12 cellular contexts compared by ENCODE assay signal in the genomic region with DNA sequence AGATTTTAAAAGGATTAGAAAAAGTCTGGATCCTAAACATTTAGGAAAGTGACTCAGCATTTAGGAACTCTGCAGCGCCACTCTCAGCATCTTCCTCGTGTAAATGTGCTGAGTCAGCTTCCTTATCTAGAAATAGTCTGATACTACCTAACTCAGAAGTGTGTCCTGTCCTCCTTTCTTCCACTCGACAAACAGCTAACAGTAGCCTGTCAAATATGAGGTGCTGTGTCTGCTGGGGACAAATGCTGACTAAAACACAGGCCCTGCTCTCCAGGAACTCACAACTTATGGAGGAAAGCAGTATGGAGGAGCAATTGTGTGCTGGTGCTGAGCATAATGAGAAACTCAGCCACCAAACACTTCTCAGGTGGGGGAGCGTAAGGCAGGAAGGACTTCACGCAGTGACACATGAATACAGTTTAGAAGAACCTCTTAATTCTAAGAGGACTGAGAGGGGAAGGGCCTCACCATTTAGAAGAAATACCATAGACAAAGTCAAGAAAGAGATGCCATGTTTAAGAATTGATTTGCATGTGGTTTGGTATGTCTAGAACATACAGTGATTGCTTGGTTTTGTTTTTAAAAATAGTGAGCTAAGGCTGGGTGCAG.
DNase-seq lines count a peak whose midpoint lies in the region; ATAC-seq and TF ChIP-seq lines count a peak whose summit lies in the region.
"Had no signal": no experiment of that assay in that cellular context is flagged by ENCODE, and none has a peak within 500 bp of the region (broad histone marks: within the 10 kb centered on the region; RNA-seq: fewer than 3 reads in every experiment).

No MANE protein-coding gene starts in this region.

- WGBS in gastroesophageal sphincter (ENCODE audit: low coverage in 1 of 2), 2 donors: 58 to 68% methylated on average over 4 of the region's 5 CpGs

- DNase-seq in EL (peak; percentile 76), GM23338 (ENCODE audit: low spot score) (peak; percentile 41), PC-3 (peak; percentile 63), fibroblast of the aortic adventitia (ENCODE audit: low read depth) (peak; percentile 85), NCI-H510A (lab: John Stamatoyannopoulos, UW) (no peak)
- no peak for DNase-seq in stimulated activated CD8-positive, alpha-beta memory T cell treated with anti-CD3 and anti-CD28 coated beads, Interleukin-4, amount 100 ng/mL, for 48 hours
- DNase-seq: CD8-positive, alpha-beta T cell; cerebellar nuclear complex; naive thymus-derived CD4-positive, alpha-beta T cell; testis had no signal

- H3K4me1 ChIP-seq in GM23338 (ENCODE audit: insufficient read depth) (no peaks in the 10 kb centered on the region), PC-3 (ENCODE audit: insufficient read depth, low read length) (peaks cover 7% of the 10 kb centered on the region), gastroesophageal sphincter (peaks cover 0 to 5% (median 0%) of the 10 kb centered on the region in 3 donors)
- H3K4me1 ChIP-seq: testis had no signal

- no peak overlapping the region for H3K4me3 Mint-ChIP-seq in GM23338
- H3K4me3 Mint-ChIP-seq: CD8-positive, alpha-beta T cell; naive thymus-derived CD4-positive, alpha-beta T cell had no signal

- no peak overlapping the region for H2AFZ ChIP-seq in GM23338
- no peak overlapping the region for H2AFZ ChIP-seq in PC-3 (ENCODE audit: low read length)

- POLR2A ChIA-PET in PC-3 (lab: Charles Lee; ENCODE audit: unreplicated experiment): no interaction called here

- CTCF ChIA-PET in PC-3 (lab: Charles Lee): no interaction called here

- no peak overlapping the region for H3K4me3 ChIP-seq in GM23338
- H3K4me3 ChIP-seq in PC-3 (ENCODE audit: low read length): no peak overlapping the region
- H3K4me3 ChIP-seq in fibroblast of the aortic adventitia (ENCODE audit: low read depth, low read length): no peak overlapping the region
- no peak overlapping the region for H3K4me3 ChIP-seq in gastroesophageal sphincter
- H3K4me3 ChIP-seq: testis had no signal

- peaks cover 11% of the 10 kb centered on the region for H3K4me1 Mint-ChIP-seq in GM23338
- H3K4me1 Mint-ChIP-seq: naive thymus-derived CD4-positive, alpha-beta T cell had no signal

- H3K27ac ChIP-seq in GM23338 (ENCODE audit: low read depth) (peak overlapping the region; percentile 0; the same call in 1 of the 2 replicates), PC-3 (ENCODE audit: low read length) (no peak overlapping the region), gastroesophageal sphincter (no peak overlapping the region)
- H3K27ac ChIP-seq: testis had no signal

- TF ChIP-seq EP300 in gastroesophageal sphincter (IDR thresholded peaks at IDR 0.05): no peak

- H3K9ac ChIP-seq in PC-3 (ENCODE audit: low read length): no peak overlapping the region

- H3K9me3 Mint-ChIP-seq in GM23338: no peaks in the 10 kb centered on the region
- H3K9me3 Mint-ChIP-seq: CD8-positive, alpha-beta T cell had no signal

- no peaks in the 10 kb centered on the region; the same call in 1 of the 2 replicates for H3K79me2 ChIP-seq in GM23338 (replicated peaks; ENCODE audit: insufficient read depth)
- H3K79me2 ChIP-seq in PC-3 (ENCODE audit: low read length): no peaks in the 10 kb centered on the region

- H4K20me1 ChIP-seq in GM23338 (replicated peaks; ENCODE audit: insufficient read depth): peaks cover 4% of the 10 kb centered on the region; the same call in 1 of the 2 replicates
- no peaks in the 10 kb centered on the region for H4K20me1 ChIP-seq in PC-3 (ENCODE audit: low read length)

- intact Hi-C loops in PC-3 (cut with micrococcal nuclease): no loop called here

- BruUV-seq in PC-3 (replicated peaks; lab: Mats Ljungman, UMichigan): no TSS peak

- peaks cover 74% of the 10 kb centered on the region for H3K36me3 Mint-ChIP-seq in GM23338 (ENCODE audit: low read depth)
- H3K36me3 Mint-ChIP-seq: CD8-positive, alpha-beta T cell; naive thymus-derived CD4-positive, alpha-beta T cell had no signal

- TF ChIP-seq POLR2A in gastroesophageal sphincter (IDR thresholded peaks at IDR 0.05): no peak

- H3K36me3 ChIP-seq in GM23338 (ENCODE audit: insufficient read depth) (peaks cover 36% of the 10 kb centered on the region; the same call in 1 of the 2 replicates), PC-3 (ENCODE audit: low read depth, low read length) (peaks cover 8% of the 10 kb centered on the region; the same call in 1 of the 2 replicates), gastroesophageal sphincter (peaks cover 0 to 49% of the 10 kb centered on the region in 2 donors)

- H3K27me3 Mint-ChIP-seq in GM23338 (ENCODE audit: insufficient read depth, low read depth, poor library complexity): peaks cover 6% of the 10 kb centered on the region

- peak overlapping the region; percentile 92 for H3K27ac Mint-ChIP-seq in GM23338
- H3K27ac Mint-ChIP-seq: CD8-positive, alpha-beta T cell; naive thymus-derived CD4-positive, alpha-beta T cell had no signal

- H3K9me3 ChIP-seq in PC-3 (ENCODE audit: low read length) (no peaks in the 10 kb centered on the region), gastroesophageal sphincter (no peaks in the 10 kb centered on the region)
- H3K9me3 ChIP-seq: testis had no signal

- no peaks in the 10 kb centered on the region for H3F3A ChIP-seq in GM23338 (replicated peaks; ENCODE audit: low read depth)
- no peaks in the 10 kb centered on the region for H3F3A ChIP-seq in PC-3 (ENCODE audit: low read length, unreplicated experiment)

- H3K27me3 ChIP-seq in GM23338 (ENCODE audit: insufficient read depth) (no peaks in the 10 kb centered on the region), PC-3 (ENCODE audit: low read length) (no peaks in the 10 kb centered on the region), gastroesophageal sphincter (no peaks in the 10 kb centered on the region)
- H3K27me3 ChIP-seq: testis had no signal

- H3K4me2 ChIP-seq in GM23338 (no peak overlapping the region), PC-3 (ENCODE audit: low read length) (no peak overlapping the region)

- no peak for TF ChIP-seq CTCF in GM23338 (conservative IDR thresholded peaks at IDR 0.05; ENCODE audit: low read depth in 2 of 2)
- no peak for TF ChIP-seq CTCF in PC-3 (conservative IDR thresholded peaks at IDR 0.05; ENCODE audit: low read depth, low read length)
- no peak for TF ChIP-seq CTCF in fibroblast of the aortic adventitia (IDR thresholded peaks at IDR 0.05; ENCODE audit: insufficient read depth, low read length)
- no peak for TF ChIP-seq CTCF in gastroesophageal sphincter (IDR thresholded peaks at IDR 0.05)

- H3K9me2 ChIP-seq in GM23338 (ENCODE audit: insufficient read depth) (no peaks in the 10 kb centered on the region), PC-3 (replicated peaks; ENCODE audit: low read length) (no peaks in the 10 kb centered on the region)

- ATAC-seq in GM23338 (no peak), PC-3 (peak; percentile 42; the same call in 1 of the 2 replicates), GM18909 (IDR thresholded peaks at IDR 0.05; ENCODE audit: poor library complexity, unreplicated experiment) (no peak), gastroesophageal sphincter (no peak)
- ATAC-seq: CD8-positive, alpha-beta T cell; naive thymus-derived CD4-positive, alpha-beta T cell had no signal

TF ChIP-seq in GM23338, 12 proteins besides CTCF, POLR2A, EP300 and RAD21:
- no peak for TF ChIP-seq NANOG (IDR thresholded peaks at IDR 0.05; ENCODE audit: borderline replicate concordance)

Comparison
In these comparisons a context has a peak if more than half of its experiments do, and no peak if none do; other contexts are left out.
1. DNase-seq: peak in EL (single experiment), GM23338 (single experiment), PC-3 (single experiment) and fibroblast of the aortic adventitia (single experiment); none in NCI-H510A (single experiment) and stimulated activated CD8-positive, alpha-beta memory T cell treated with anti-CD3 and anti-CD28 coated beads, Interleukin-4, amount 100 ng/mL, for 48 hours (single experiment).